Comparison of ENCODE assay signal across 23 cellular contexts in genomic region chr19:45657520-45658163, GRCh38. TPM values are rescaled to one million over a fixed set of nuclear protein-coding genes. Genes with fewer than 3 reads are reported as not detected.
DNase-seq lines count a peak whose midpoint lies in the region; ATAC-seq, FAIRE-seq and TF ChIP-seq lines count a peak whose summit lies in the region.
"Had no signal": no experiment of that assay in that cellular context is flagged by ENCODE, and none has a peak within 500 bp of the region (broad histone marks: within the 10 kb centered on the region; RNA-seq: fewer than 3 reads in every experiment).

No MANE protein-coding gene starts in this region.

- 26 to 38% (median 35%) methylated on average over 14 of the region's 14 CpGs for WGBS in psoas muscle, 3 donors

- H3K36me3 ChIP-seq in cardiac muscle cell (no peaks in the 10 kb centered on the region), psoas muscle (ENCODE audit: insufficient read depth in 1 of 2, low read depth in 1 of 2) (no peaks in the 10 kb centered on the region)
- H3K36me3 ChIP-seq: ascending aorta, ovary, sigmoid colon had no signal

- no peak for ATAC-seq in psoas muscle
- ATAC-seq: activated T-cell treated with anti-CD3 and anti-CD28 coated beads, Interleukin-2, amount 50 U/mL, for 4 hours; stimulated activated memory B cell treated with anti-CD40 and anti-IgM and Interleukin-4, amounts not matched to agents 10 μg/mL and 1 μg/mL and 100 μg/mL, for 72 hours had no signal

- H3K9me3 Mint-ChIP-seq in activated T-helper 2 cell treated with anti-CD3 and anti-CD28 coated beads, Interferon-gamma antibody, Interleukin-2, Interleukin-4, amounts not matched to agents 10 μg/mL and 5 μg/mL and 100 μg/mL, durations not matched to agents 14 hours and 24 hours and 36 hours, result no peaks in the 10 kb centered on the region
- H3K9me3 Mint-ChIP-seq: activated B cell treated with CpG ODN at 0.5 μM for 24 hours; activated CD4-positive, alpha-beta memory T cell treated with anti-CD3 and anti-CD28 coated beads, Interleukin-2, amount 10 ng/mL, durations not matched to agents 7 days and 5 days; activated naive CD4-positive, alpha-beta T cell treated with anti-CD3 and anti-CD28 coated beads, Interleukin-2, amount 10 ng/mL, durations not matched to agents 7 days and 5 days; activated T-cell treated with anti-CD3 and anti-CD28 coated beads, Interleukin-2, amount 50 U/mL, for 4 hours; stimulated activated memory B cell treated with anti-CD40 and anti-IgM and Interleukin-4, amounts not matched to agents 10 μg/mL and 1 μg/mL and 100 μg/mL, for 72 hours; T-helper 2 cell treated with Interferon-gamma antibody and Interleukin-4, amounts not matched to agents 5 μg/mL and 100 μg/mL, for 36 hours had no signal

- H3K27me3 ChIP-seq in cardiac muscle cell (no peaks in the 10 kb centered on the region), psoas muscle (ENCODE audit: insufficient read depth in 3 of 3, low read length in 2 of 3) (peaks cover 0 to 11% (median 1%) of the 10 kb centered on the region in 3 donors)
- H3K27me3 ChIP-seq: ascending aorta, ovary, testis had no signal

- H3K4me3 ChIP-seq in cardiac muscle cell (no peak overlapping the region), psoas muscle (no peak overlapping the region)
- H3K4me3 ChIP-seq: ascending aorta, lung, ovary, sigmoid colon, testis had no signal

- H3K27me3 Mint-ChIP-seq in activated T-helper 2 cell treated with anti-CD3 and anti-CD28 coated beads, Interferon-gamma antibody, Interleukin-2, Interleukin-4, amounts not matched to agents 10 μg/mL and 5 μg/mL and 100 μg/mL, durations not matched to agents 14 hours and 24 hours and 36 hours (ENCODE audit: low read depth), result peaks cover 9% of the 10 kb centered on the region

- TF ChIP-seq CTCF in cardiac muscle cell (IDR thresholded peaks at IDR 0.05; ENCODE audit: low read depth, low read length) (no peak), psoas muscle (IDR thresholded peaks at IDR 0.05) (no peak)

- no peak overlapping the region for H3K27ac Mint-ChIP-seq in activated T-helper 2 cell treated with anti-CD3 and anti-CD28 coated beads, Interferon-gamma antibody, Interleukin-2, Interleukin-4, amounts not matched to agents 10 μg/mL and 5 μg/mL and 100 μg/mL, durations not matched to agents 14 hours and 24 hours and 36 hours
- H3K27ac Mint-ChIP-seq: activated B cell treated with CpG ODN at 0.5 μM for 24 hours; activated CD4-positive, alpha-beta memory T cell treated with anti-CD3 and anti-CD28 coated beads, Interleukin-2, amount 10 ng/mL, durations not matched to agents 7 days and 5 days; activated naive CD4-positive, alpha-beta T cell treated with anti-CD3 and anti-CD28 coated beads, Interleukin-2, amount 10 ng/mL, durations not matched to agents 7 days and 5 days; stimulated activated memory B cell treated with anti-CD40 and anti-IgM and Interleukin-4, amounts not matched to agents 10 μg/mL and 1 μg/mL and 100 μg/mL, for 72 hours; T-helper 2 cell treated with Interferon-gamma antibody and Interleukin-4, amounts not matched to agents 5 μg/mL and 100 μg/mL, for 36 hours had no signal

- H3K4me1 ChIP-seq in cardiac muscle cell (ENCODE audit: low read depth) (peaks cover 6% of the 10 kb centered on the region), psoas muscle (no peaks in the 10 kb centered on the region)
- H3K4me1 ChIP-seq: ascending aorta, sigmoid colon, testis had no signal

- H3K4me3 Mint-ChIP-seq in activated T-helper 2 cell treated with anti-CD3 and anti-CD28 coated beads, Interferon-gamma antibody, Interleukin-2, Interleukin-4, amounts not matched to agents 10 μg/mL and 5 μg/mL and 100 μg/mL, durations not matched to agents 14 hours and 24 hours and 36 hours (ENCODE audit: low read depth), result no peak overlapping the region
- H3K4me3 Mint-ChIP-seq: activated B cell treated with CpG ODN at 0.5 μM for 24 hours; activated CD4-positive, alpha-beta memory T cell treated with anti-CD3 and anti-CD28 coated beads, Interleukin-2, amount 10 ng/mL, durations not matched to agents 7 days and 5 days; activated naive CD4-positive, alpha-beta T cell treated with anti-CD3 and anti-CD28 coated beads, Interleukin-2, amount 10 ng/mL, durations not matched to agents 7 days and 5 days; activated T-cell treated with anti-CD3 and anti-CD28 coated beads, Interleukin-2, amount 50 U/mL, for 4 hours; stimulated activated memory B cell treated with anti-CD40 and anti-IgM and Interleukin-4, amounts not matched to agents 10 μg/mL and 1 μg/mL and 100 μg/mL, for 72 hours; T-helper 2 cell treated with Interferon-gamma antibody and Interleukin-4, amounts not matched to agents 5 μg/mL and 100 μg/mL, for 36 hours had no signal

- no peaks in the 10 kb centered on the region for H3K36me3 Mint-ChIP-seq in activated T-helper 2 cell treated with anti-CD3 and anti-CD28 coated beads, Interferon-gamma antibody, Interleukin-2, Interleukin-4, amounts not matched to agents 10 μg/mL and 5 μg/mL and 100 μg/mL, durations not matched to agents 14 hours and 24 hours and 36 hours (ENCODE audit: low read depth)
- H3K36me3 Mint-ChIP-seq: activated naive CD4-positive, alpha-beta T cell treated with anti-CD3 and anti-CD28 coated beads, Interleukin-2, amount 10 ng/mL, durations not matched to agents 7 days and 5 days; stimulated activated memory B cell treated with anti-CD40 and anti-IgM and Interleukin-4, amounts not matched to agents 10 μg/mL and 1 μg/mL and 100 μg/mL, for 72 hours had no signal

- H3K27ac ChIP-seq in cardiac muscle cell, result peak overlapping the region; percentile 60
- H3K27ac ChIP-seq in psoas muscle, result no peak overlapping the region
- H3K27ac ChIP-seq: ascending aorta, ovary, sigmoid colon, testis had no signal

- no peaks in the 10 kb centered on the region for H3K9me3 ChIP-seq in cardiac muscle cell (ENCODE audit: low read depth)
- no peaks in the 10 kb centered on the region for H3K9me3 ChIP-seq in psoas muscle
- H3K9me3 ChIP-seq: ascending aorta, ovary, sigmoid colon, testis had no signal

- DNase-seq in cardiac muscle cell (ENCODE audit: low read depth in 1 of 2, low spot score in 1 of 2), result peak in 1 of 2 donors; percentile 42
- no peak for DNase-seq in cardiac septum (ENCODE audit: low spot score)
- peak; percentile 48 for DNase-seq in NCI-H774 (lab: John Stamatoyannopoulos, UW)
- DNase-seq in activated T-helper 2 cell treated with anti-CD3 and anti-CD28 coated beads, Interferon-gamma antibody, Interleukin-2, Interleukin-4, amounts not matched to agents 10 μg/mL and 5 μg/mL and 100 μg/mL, durations not matched to agents 14 hours and 24 hours and 36 hours (ENCODE audit: low spot score), result no peak
- no peak for DNase-seq in activated CD4-positive, CD25-positive, alpha-beta regulatory T cell treated with anti-CD3 and anti-CD28 coated beads, Interleukin-2, amount 50 U/mL, for 72 hours
- DNase-seq in psoas muscle, result no peak
- DNase-seq: activated B cell treated with CpG ODN at 0.5 μM for 24 hours; activated CD4-positive, alpha-beta memory T cell treated with anti-CD3 and anti-CD28 coated beads, Interleukin-2, amount 10 ng/mL, durations not matched to agents 7 days and 5 days; activated naive CD4-positive, alpha-beta T cell treated with anti-CD3 and anti-CD28 coated beads, Interleukin-2, amount 10 ng/mL, durations not matched to agents 7 days and 5 days; activated T-cell treated with anti-CD3 and anti-CD28 coated beads, Interleukin-2, amount 50 U/mL, for 4 hours; EL; head of caudate nucleus; NCI-H1694 treated with DMSO at 0.1 percent for 48 hours; NCI-H345; ovary; sigmoid colon; testis had no signal

- intact Hi-C loops in cardiac septum (cut with DNase I), result no loop called here
- intact Hi-C loops in activated T-helper 2 cell treated with anti-CD3 and anti-CD28 coated beads, Interferon-gamma antibody, Interleukin-2, Interleukin-4, amounts not matched to agents 10 μg/mL and 5 μg/mL and 100 μg/mL, durations not matched to agents 14 hours and 24 hours and 36 hours (cut with micrococcal nuclease), result no loop called here
- intact Hi-C loops in psoas muscle (cut with DNase I), result no loop called here

- H3K4me1 Mint-ChIP-seq in activated T-helper 2 cell treated with anti-CD3 and anti-CD28 coated beads, Interferon-gamma antibody, Interleukin-2, Interleukin-4, amounts not matched to agents 10 μg/mL and 5 μg/mL and 100 μg/mL, durations not matched to agents 14 hours and 24 hours and 36 hours (ENCODE audit: low read depth), result no peaks in the 10 kb centered on the region
- H3K4me1 Mint-ChIP-seq: activated B cell treated with CpG ODN at 0.5 μM for 24 hours; activated CD4-positive, alpha-beta memory T cell treated with anti-CD3 and anti-CD28 coated beads, Interleukin-2, amount 10 ng/mL, durations not matched to agents 7 days and 5 days; activated naive CD4-positive, alpha-beta T cell treated with anti-CD3 and anti-CD28 coated beads, Interleukin-2, amount 10 ng/mL, durations not matched to agents 7 days and 5 days; stimulated activated memory B cell treated with anti-CD40 and anti-IgM and Interleukin-4, amounts not matched to agents 10 μg/mL and 1 μg/mL and 100 μg/mL, for 72 hours had no signal

- peak; percentile 21 for FAIRE-seq in islet of Langerhans (lab: Jason Lieb, UNC)
- FAIRE-seq: endometrium had no signal

RNA-seq across cellular contexts. Expression of gene GIPR, which starts 10.4 kb away (rescaled TPM):
- total RNA-seq in cardiac muscle cell (10.8 and 23.6 TPM in 2 replicates), cardiac septum (6.9 TPM), psoas muscle (not detected)
- polyA plus RNA-seq in cardiac muscle cell (12.8 and 14.9 TPM in 2 replicates), psoas muscle (under 1 TPM in 2 of 3 donors, not detected in 1; under 0.01 to 0.08 TPM)
- total RNA-seq in activated T-helper 2 cell treated with anti-CD3 and anti-CD28 coated beads, Interferon-gamma antibody, Interleukin-2, Interleukin-4, amounts not matched to agents 10 μg/mL and 5 μg/mL and 100 μg/mL, durations not matched to agents 14 hours and 24 hours and 36 hours, result 9.3 and 9.5 TPM in 2 replicates
- total RNA-seq: ascending aorta, sigmoid colon had no signal

RNA-seq across cellular contexts. Expression of gene EML2, which starts 18.4 kb away (rescaled TPM):
- total RNA-seq in cardiac muscle cell (24.7 and 41.0 TPM in 2 replicates), cardiac septum (45.8 TPM), psoas muscle (10 to 100 TPM; 10.4 to 31.1 (median 18.3) TPM)
- polyA plus RNA-seq in cardiac muscle cell (26.2 and 39.7 TPM in 2 replicates), psoas muscle (1 to 10 TPM; 6.2 to 8.3 (median 6.7) TPM)
- total RNA-seq in activated T-helper 2 cell treated with anti-CD3 and anti-CD28 coated beads, Interferon-gamma antibody, Interleukin-2, Interleukin-4, amounts not matched to agents 10 μg/mL and 5 μg/mL and 100 μg/mL, durations not matched to agents 14 hours and 24 hours and 36 hours, result 180 and 207 TPM in 2 replicates

RNA-seq across cellular contexts. Expression of gene SNRPD2, which starts 34.1 kb away (rescaled TPM):
- total RNA-seq in cardiac muscle cell (258 and 298 TPM in 2 replicates), cardiac septum (210 TPM), psoas muscle (100 to 1,000 TPM; 205 to 243 (median 222) TPM)
- polyA plus RNA-seq in cardiac muscle cell (696 and 731 TPM in 2 replicates), psoas muscle (100 to 1,000 TPM; 251 to 368 (median 326) TPM)
- total RNA-seq in activated T-helper 2 cell treated with anti-CD3 and anti-CD28 coated beads, Interferon-gamma antibody, Interleukin-2, Interleukin-4, amounts not matched to agents 10 μg/mL and 5 μg/mL and 100 μg/mL, durations not matched to agents 14 hours and 24 hours and 36 hours, result 738 and 766 TPM in 2 replicates

RNA-seq across cellular contexts. Expression of gene QPCTL, which starts 34.8 kb away (rescaled TPM):
- total RNA-seq in cardiac muscle cell (22.2 and 31.1 TPM in 2 replicates), cardiac septum (2.6 TPM), psoas muscle (1 to 10 TPM in 2 of 4 donors, under 1 TPM in 2; 0.84 to 1.6 (median 1.1) TPM)
- polyA plus RNA-seq in cardiac muscle cell (12.3 and 14.6 TPM in 2 replicates), psoas muscle (1 to 10 TPM in 1 of 3 donors, under 1 TPM in 2; 0.41 to 1.6 (median 0.84) TPM)
- 24.2 and 26.7 TPM in 2 replicates for total RNA-seq in activated T-helper 2 cell treated with anti-CD3 and anti-CD28 coated beads, Interferon-gamma antibody, Interleukin-2, Interleukin-4, amounts not matched to agents 10 μg/mL and 5 μg/mL and 100 μg/mL, durations not matched to agents 14 hours and 24 hours and 36 hours

RNA-seq across cellular contexts. Expression of gene GPR4, which starts 55.6 kb away (rescaled TPM):
- total RNA-seq in cardiac muscle cell (0.14 TPM in 1 of 2 replicates, not detected in the other), cardiac septum (6.9 TPM), psoas muscle (1 to 10 TPM; 3.0 to 7.5 (median 3.9) TPM)
- polyA plus RNA-seq in cardiac muscle cell (0.14 TPM in 1 of 2 replicates, not detected in the other), psoas muscle (1 to 10 TPM; 1.6 to 2.6 (median 2.4) TPM)
- not detected in 2 replicates for total RNA-seq in activated T-helper 2 cell treated with anti-CD3 and anti-CD28 coated beads, Interferon-gamma antibody, Interleukin-2, Interleukin-4, amounts not matched to agents 10 μg/mL and 5 μg/mL and 100 μg/mL, durations not matched to agents 14 hours and 24 hours and 36 hours
- total RNA-seq: activated B cell treated with CpG ODN at 0.5 μM for 24 hours; activated CD4-positive, alpha-beta memory T cell treated with anti-CD3 and anti-CD28 coated beads, Interleukin-2, amount 10 ng/mL, durations not matched to agents 7 days and 5 days had no signal
